Comparison of ENCODE assay signal across 31 cellular contexts in the genomic region with DNA sequence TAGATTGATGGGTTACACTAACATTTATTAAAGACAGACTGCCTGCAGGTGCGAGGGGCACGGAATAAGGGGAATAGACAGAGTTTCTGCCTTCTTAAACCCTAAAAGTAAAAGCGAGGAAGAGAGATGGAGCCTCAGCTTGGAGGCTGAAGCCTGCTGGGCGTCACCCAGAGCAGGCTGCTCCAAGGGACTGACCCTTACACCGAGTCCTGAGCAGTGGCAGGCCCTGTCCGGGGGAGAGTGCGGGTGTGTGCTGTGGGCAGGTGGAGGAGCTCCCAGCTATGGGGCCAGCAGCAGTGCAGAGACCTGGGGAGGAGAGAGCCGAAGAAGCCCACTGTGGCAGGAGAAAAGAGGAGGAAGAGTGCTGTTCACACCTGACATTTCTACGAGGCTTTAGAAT.
"Had no signal": no experiment of that assay in that cellular context is flagged by ENCODE, and none has a peak within 500 bp of the region (broad histone marks: within the 10 kb centered on the region; RNA-seq: fewer than 3 reads in every experiment).

No MANE protein-coding gene starts in this region.

- DNase-seq: activated B cell treated with CpG ODN at 0.5 μM for 24 hours; activated CD4-positive, alpha-beta T cell treated with anti-CD3 and anti-CD28 coated beads for 48 hours; activated CD4-positive, alpha-beta T cell treated with anti-CD3 and anti-CD28 coated beads, Interleukin-2, amount 50 U/mL, for 1 hour; activated CD4-positive, alpha-beta T cell treated with anti-CD3 and anti-CD28 coated beads, Interleukin-2, amount 50 U/mL, for 48 hours; activated CD8-positive, alpha-beta memory T cell treated with anti-CD3 and anti-CD28 coated beads for 24 hours; activated CD8-positive, alpha-beta T cell treated with anti-CD3 and anti-CD28 coated beads for 36 hours; activated effector memory CD4-positive, alpha-beta T cell treated with Interleukin-2 at 50 U/mL for 16 hours; activated gamma-delta T cell treated with Interleukin-2 at 50 U/mL for 16 hours; activated naive CD4-positive, alpha-beta T cell treated with anti-CD3 and anti-CD28 coated beads, Interleukin-2, amount 50 U/mL, for 16 hours; activated naive CD4-positive, alpha-beta T cell treated with Interleukin-2 at 50 U/mL for 16 hours; activated T-cell treated with anti-CD3 and anti-CD28 coated beads, Interleukin-2, amount 50 U/mL, for 4 hours; amniotic stem cell; body of pancreas; central memory CD4-positive, alpha-beta T cell; cerebellar nuclear complex; dorsolateral prefrontal cortex; effector memory CD4-positive, alpha-beta T cell; endodermal cell; foreskin fibroblast; gastrocnemius medialis; T-helper 1 cell; T-helper 17 cell; T1000; WERI-Rb-1 had no signal

- H3K4me1 ChIP-seq: body of pancreas, gastrocnemius medialis had no signal

- H3K36me3 ChIP-seq: gastrocnemius medialis, WERI-Rb-1 had no signal

- H3K4me1 Mint-ChIP-seq: activated B cell treated with CpG ODN at 0.5 μM for 24 hours; activated T-helper 17 cell treated with anti-CD3 and anti-CD28 coated beads, Interleukin-2, amount 50 U/mL, for 72 hours; endodermal cell; T-helper 17 cell had no signal

- H3K4me3 ChIP-seq: body of pancreas, coronary artery, dorsolateral prefrontal cortex, gastrocnemius medialis had no signal

- H3K9me3 ChIP-seq: body of pancreas had no signal

- H3K36me3 Mint-ChIP-seq: activated naive CD8-positive, alpha-beta T cell had no signal

- ATAC-seq: activated CD4-positive, CD25-positive, alpha-beta regulatory T cell treated with anti-CD3 and anti-CD28 coated beads, Interleukin-2, amount 50 U/mL, for 24 hours; activated CD8-positive, alpha-beta T cell treated with anti-CD3 and anti-CD28 coated beads for 36 hours; activated T-cell treated with anti-CD3 and anti-CD28 coated beads, Interleukin-2, amount 50 U/mL, for 4 hours; activated T-helper 17 cell treated with anti-CD3 and anti-CD28 coated beads, Interleukin-2, amount 50 U/mL, for 72 hours; body of pancreas; esophagus mucosa; gastrocnemius medialis; T-helper 17 cell had no signal

- H3K4me3 Mint-ChIP-seq: activated B cell treated with CpG ODN at 0.5 μM for 24 hours; activated CD8-positive, alpha-beta T cell treated with anti-CD3 and anti-CD28 coated beads for 36 hours; activated naive CD8-positive, alpha-beta T cell; activated T-cell treated with anti-CD3 and anti-CD28 coated beads, Interleukin-2, amount 50 U/mL, for 4 hours; activated T-helper 17 cell treated with anti-CD3 and anti-CD28 coated beads, Interleukin-2, amount 50 U/mL, for 72 hours; dendritic cell treated with granulocyte-macrophage colony-stimulating factor and Interleukin-4, amounts not matched to agents 40 ng/mL and 50 ng/mL, for 4 days; endodermal cell; T-helper 17 cell; T-helper 2 cell treated with Interferon-gamma antibody and Interleukin-4, amounts not matched to agents 5 μg/mL and 100 μg/mL, for 36 hours had no signal

- H3K27me3 ChIP-seq: body of pancreas had no signal

- H3K27ac Mint-ChIP-seq: activated B cell treated with CpG ODN at 0.5 μM for 24 hours; activated CD8-positive, alpha-beta T cell treated with anti-CD3 and anti-CD28 coated beads for 36 hours; activated naive CD8-positive, alpha-beta T cell; activated T-helper 17 cell treated with anti-CD3 and anti-CD28 coated beads, Interleukin-2, amount 50 U/mL, for 72 hours; dendritic cell treated with granulocyte-macrophage colony-stimulating factor and Interleukin-4, amounts not matched to agents 40 ng/mL and 50 ng/mL, for 4 days; endodermal cell; T-helper 17 cell; T-helper 2 cell treated with Interferon-gamma antibody and Interleukin-4, amounts not matched to agents 5 μg/mL and 100 μg/mL, for 36 hours had no signal

- H3K27me3 Mint-ChIP-seq: dendritic cell treated with granulocyte-macrophage colony-stimulating factor and Interleukin-4, amounts not matched to agents 40 ng/mL and 50 ng/mL, for 4 days had no signal

- H3K27ac ChIP-seq: body of pancreas, coronary artery, dorsolateral prefrontal cortex, gastrocnemius medialis, WERI-Rb-1 had no signal

- H3K9me3 Mint-ChIP-seq: activated T-cell treated with anti-CD3 and anti-CD28 coated beads, Interleukin-2, amount 50 U/mL, for 4 hours; activated T-helper 17 cell treated with anti-CD3 and anti-CD28 coated beads, Interleukin-2, amount 50 U/mL, for 72 hours had no signal
